1 cellular context compared by ENCODE assay signal in the genomic region with DNA sequence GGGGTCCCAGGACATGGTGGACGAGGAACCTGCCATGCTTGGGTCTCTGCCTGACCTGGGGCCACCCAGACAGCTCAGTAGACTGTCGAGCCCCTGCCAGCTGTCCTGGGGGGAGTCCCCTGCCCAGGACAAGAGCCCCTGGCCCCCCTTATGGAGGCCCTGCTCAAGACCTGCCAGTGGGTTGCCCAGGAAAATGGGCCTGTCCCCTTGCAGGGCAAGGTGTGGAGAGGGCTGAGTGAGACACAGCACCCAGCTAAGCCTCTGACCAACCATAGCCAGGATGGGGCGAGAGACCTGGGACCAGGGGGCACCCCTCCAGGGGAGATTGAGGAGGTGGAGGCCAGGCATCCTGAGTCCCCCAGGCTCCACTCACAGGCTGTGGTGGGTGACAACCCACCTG.
TF ChIP-seq lines count a peak whose summit lies in the region.

No MANE protein-coding gene starts in this region.

TF ChIP-seq in IMR-90, 13 proteins besides CTCF, POLR2A, EP300 and RAD21:
- TF ChIP-seq MXI1 (IDR thresholded peaks at IDR 0.05; ENCODE audit: borderline replicate concordance, low read depth, low read length) (no peak), MAZ (IDR thresholded peaks at IDR 0.05; ENCODE audit: borderline replicate concordance, low read depth, low read length) (no peak), MAFK (IDR thresholded peaks at IDR 0.05; ENCODE audit: low read depth, low read length) (no peak), NFE2L2 (IDR thresholded peaks at IDR 0.05; ENCODE audit: low read depth, low read length) (no peak), RFX5 (IDR thresholded peaks at IDR 0.05; ENCODE audit: low read depth, low read length) (no peak), RCOR1 (IDR thresholded peaks at IDR 0.05; ENCODE audit: insufficient replicate concordance, low read length) (no peak), BHLHE40 (IDR thresholded peaks at IDR 0.05; ENCODE audit: low read depth, low read length) (no peak), SMC3 (IDR thresholded peaks at IDR 0.05; ENCODE audit: low read depth, low read length) (no peak), FOS (IDR thresholded peaks at IDR 0.05; ENCODE audit: low read depth, low read length) (no peak), CHD1 (IDR thresholded peaks at IDR 0.05; ENCODE audit: low read depth, low read length) (no peak), CEBPB (IDR thresholded peaks at IDR 0.05; ENCODE audit: low read depth, low read length) (no peak)
- TF ChIP-seq, protein P1, sequence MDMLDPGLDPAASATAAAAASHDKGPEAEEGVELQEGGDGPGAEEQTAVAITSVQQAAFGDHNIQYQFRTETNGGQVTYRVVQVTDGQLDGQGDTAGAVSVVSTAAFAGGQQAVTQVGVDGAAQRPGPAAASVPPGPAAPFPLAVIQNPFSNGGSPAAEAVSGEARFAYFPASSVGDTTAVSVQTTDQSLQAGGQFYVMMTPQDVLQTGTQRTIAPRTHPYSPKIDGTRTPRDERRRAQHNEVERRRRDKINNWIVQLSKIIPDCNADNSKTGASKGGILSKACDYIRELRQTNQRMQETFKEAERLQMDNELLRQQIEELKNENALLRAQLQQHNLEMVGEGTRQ (IDR thresholded peaks at IDR 0.05; ENCODE audit: low read depth, low read length) = no peak
- TF ChIP-seq, protein P2, sequence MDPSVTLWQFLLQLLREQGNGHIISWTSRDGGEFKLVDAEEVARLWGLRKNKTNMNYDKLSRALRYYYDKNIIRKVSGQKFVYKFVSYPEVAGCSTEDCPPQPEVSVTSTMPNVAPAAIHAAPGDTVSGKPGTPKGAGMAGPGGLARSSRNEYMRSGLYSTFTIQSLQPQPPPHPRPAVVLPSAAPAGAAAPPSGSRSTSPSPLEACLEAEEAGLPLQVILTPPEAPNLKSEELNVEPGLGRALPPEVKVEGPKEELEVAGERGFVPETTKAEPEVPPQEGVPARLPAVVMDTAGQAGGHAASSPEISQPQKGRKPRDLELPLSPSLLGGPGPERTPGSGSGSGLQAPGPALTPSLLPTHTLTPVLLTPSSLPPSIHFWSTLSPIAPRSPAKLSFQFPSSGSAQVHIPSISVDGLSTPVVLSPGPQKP (IDR thresholded peaks at IDR 0.05; ENCODE audit: borderline replicate concordance, low read depth, low read length) = no peak
